12 cellular contexts compared by ENCODE assay signal in the genomic region with DNA sequence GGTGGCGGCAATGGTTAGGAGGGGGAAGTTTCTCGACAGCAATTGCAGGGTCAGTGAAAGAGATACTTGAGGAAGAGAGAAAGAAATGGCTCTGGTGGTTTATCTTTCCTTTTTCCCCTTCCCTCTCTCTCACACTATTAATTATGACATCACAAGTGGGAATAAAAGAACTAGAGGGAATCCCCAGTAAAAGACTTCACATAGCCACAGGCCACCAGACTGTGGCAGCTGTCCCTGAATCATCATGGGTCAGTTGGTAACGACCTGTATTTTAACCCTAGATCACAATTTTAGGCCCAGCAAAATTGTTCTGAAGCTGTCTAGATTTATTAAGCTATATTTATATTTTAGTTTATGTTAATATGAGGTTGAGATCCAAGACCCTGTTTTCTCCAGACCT. TPM values are rescaled to one million over a fixed set of nuclear protein-coding genes. Genes with fewer than 3 reads are reported as not detected.
A peak's percentile ranks its signal among the peaks of the same experiment; 100 is the strongest.
DNase-seq lines count a peak whose midpoint lies in the region; ATAC-seq and TF ChIP-seq lines count a peak whose summit lies in the region.
"Had no signal": no experiment of that assay in that cellular context is flagged by ENCODE, and none has a peak within 500 bp of the region (broad histone marks: within the 10 kb centered on the region; RNA-seq: fewer than 3 reads in every experiment).

No MANE protein-coding gene starts in this region.

- peaks cover 56 to 83% (median 68%) of the 10 kb centered on the region in 4 donors for H3K4me1 Mint-ChIP-seq in CD4-positive, alpha-beta memory T cell

- TF ChIP-seq CTCF in heart left ventricle (IDR thresholded peaks at IDR 0.05) = no peak
- TF ChIP-seq CTCF in sigmoid colon (IDR thresholded peaks at IDR 0.05) = no peak
- no peak for TF ChIP-seq CTCF in foreskin keratinocyte (conservative IDR thresholded peaks at IDR 0.05)

- H3K4me3 Mint-ChIP-seq in CD4-positive, alpha-beta memory T cell = peak overlapping the region in 7 of 8 donors; percentile 20 to 73 (median 27)

- ATAC-seq in heart left ventricle (peak in 2 of 4 donors; percentile 50 to 57), foreskin keratinocyte (no peak), HG03342 (IDR thresholded peaks at IDR 0.05; ENCODE audit: unreplicated experiment) (no peak)

- POLR2A ChIA-PET in CD4-positive, alpha-beta memory T cell (lab: Charles Lee; ENCODE audit: partially characterized antibody) = interaction anchor here (0.9 to 3.5 kb wide), 16 partner anchors 8 to 126 kb away, joined by 3 to 18 read pairs (median 5); partner anchors contain the start of gene MBNL1

- H3K27me3 ChIP-seq in CD4-positive, alpha-beta memory T cell (ENCODE audit: insufficient read depth, low read length) = no peaks in the 10 kb centered on the region
- H3K27me3 ChIP-seq in heart left ventricle (no peaks in the 10 kb centered on the region), sigmoid colon (no peaks in the 10 kb centered on the region), foreskin keratinocyte (no peaks in the 10 kb centered on the region)

- H3K4me3 ChIP-seq in CD4-positive, alpha-beta memory T cell (ENCODE audit: low read length in 2 of 2) = no peak overlapping the region
- H3K4me3 ChIP-seq in heart left ventricle (no peak overlapping the region), sigmoid colon (peak overlapping the region in 2 of 4 donors; percentile 11 to 27)

- no peak for DNase-seq in CD4-positive, alpha-beta memory T cell
- DNase-seq in RPMI8226 (peak; percentile 3), heart left ventricle (no peak), sigmoid colon (no peak), foreskin keratinocyte (no peak), GM03348 (ENCODE audit: low spot score) (no peak), anterior cingulate cortex (lab: John Stamatoyannopoulos, UW) (no peak)
- DNase-seq: DMS53; Kasumi-1; NK-92 treated with Interleukin-12 subunit alpha and Interleukin-12 subunit beta, amount 100 ng/mL, for 24 hours; retina had no signal

- CTCF ChIA-PET in CD4-positive, alpha-beta memory T cell (lab: Charles Lee; ENCODE audit: partially characterized antibody) = interaction anchor here (0.9 to 2.0 kb wide), 3 partner anchors 20 to 125 kb away, joined by 3 to 5 read pairs (median 4); no protein-coding TSS in a partner anchor

- H3K9me3 ChIP-seq in CD4-positive, alpha-beta memory T cell (ENCODE audit: control insufficient read depth in 1 of 2, low read length in 2 of 2) = no peaks in the 10 kb centered on the region
- H3K9me3 ChIP-seq in heart left ventricle (no peaks in the 10 kb centered on the region), sigmoid colon (no peaks in the 10 kb centered on the region)

- H3K36me3 Mint-ChIP-seq in CD4-positive, alpha-beta memory T cell = peaks cover 25 to 61% of the 10 kb centered on the region in 2 donors

- TF ChIP-seq EP300 in sigmoid colon (IDR thresholded peaks at IDR 0.05) = no peak

- H3K27me3 Mint-ChIP-seq in CD4-positive, alpha-beta memory T cell = no peaks in the 10 kb centered on the region

- peak overlapping the region; percentile 54 to 90 (median 85) for H3K27ac Mint-ChIP-seq in CD4-positive, alpha-beta memory T cell

- peaks cover 5% of the 10 kb centered on the region for H3K36me3 ChIP-seq in CD4-positive, alpha-beta memory T cell (ENCODE audit: insufficient read depth, low read length)
- H3K36me3 ChIP-seq in heart left ventricle = peaks cover 0 to 18% (median 0%) of the 10 kb centered on the region in 9 donors
- no peaks in the 10 kb centered on the region for H3K36me3 ChIP-seq in sigmoid colon

- H3K9me3 Mint-ChIP-seq in CD4-positive, alpha-beta memory T cell = no peaks in the 10 kb centered on the region

- H3K27ac ChIP-seq in CD4-positive, alpha-beta memory T cell (ENCODE audit: low read depth, low read length) = peak overlapping the region; percentile 33
- H3K27ac ChIP-seq in heart left ventricle (peak overlapping the region in 11 of 12 donors; percentile 22 to 84 (median 35)), sigmoid colon (peak overlapping the region; percentile 82 to 90 (median 84)), foreskin keratinocyte (no peak overlapping the region)

- H3K4me1 ChIP-seq in CD4-positive, alpha-beta memory T cell (ENCODE audit: insufficient read depth, low read length) = peaks cover 88% of the 10 kb centered on the region
- H3K4me1 ChIP-seq in heart left ventricle (peaks cover 0 to 85% (median 55%) of the 10 kb centered on the region in 12 donors), sigmoid colon (peaks cover 0 to 90% (median 77%) of the 10 kb centered on the region in 4 donors), foreskin keratinocyte (peaks cover 8% of the 10 kb centered on the region)

- 65 to 69% (median 66%) methylated on average over 3 of the region's 3 CpGs for WGBS in heart left ventricle, 4 donors
- WGBS in sigmoid colon, 2 donors = 28 to 61% methylated on average over 3 of the region's 3 CpGs

- intact Hi-C loops in CD4-positive, alpha-beta memory T cell (cut with micrococcal nuclease) = loop anchor here (10.0 kb wide), 1 partner anchor 136 kb away; no protein-coding TSS in a partner anchor
- intact Hi-C loops in heart left ventricle (cut with DNase I) (loop anchor here in 2 of 10 donors (5.0 to 10.0 kb wide), 2 partner anchors 42 to 126 kb away; partner anchors contain the start of gene MBNL1 (in 1 of the 2)), sigmoid colon (cut with DNase I) (loop anchor here (5.0 kb wide), 1 partner anchor 73 kb away; no protein-coding TSS in a partner anchor)

- no peak for TF ChIP-seq POLR2A in heart left ventricle (IDR thresholded peaks at IDR 0.05)
- no peak for TF ChIP-seq POLR2A in sigmoid colon (IDR thresholded peaks at IDR 0.05)

RNA-seq across cellular contexts. Expression of gene MBNL1, which starts 40.3 kb away (rescaled TPM):
- total RNA-seq in CD4-positive, alpha-beta memory T cell = 100 to 1,000 TPM; 420 to 430 TPM
- 100 to 1,000 TPM; 289 to 302 TPM for polyA plus RNA-seq in CD4-positive, alpha-beta memory T cell
- total RNA-seq in heart left ventricle (100 to 1,000 TPM; 156 to 416 (median 193) TPM), sigmoid colon (100 to 1,000 TPM; 602 to 898 (median 756) TPM), foreskin keratinocyte (66.8 and 72.7 TPM in 2 replicates)
- polyA plus RNA-seq in heart left ventricle (10 to 100 TPM; 46.8 to 64.7 TPM), sigmoid colon (10 to 100 TPM; 60.5 to 74.7 (median 67.3) TPM), foreskin keratinocyte (14.1 and 16.8 TPM in 2 replicates)
